1 cellular context compared by ENCODE assay signal in genomic region chr10:89092439-89092838, GRCh38.
TF ChIP-seq lines count a peak whose summit lies in the region.

No MANE protein-coding gene starts in this region.

TF ChIP-seq in GM23338, 12 proteins besides CTCF, POLR2A, EP300 and RAD21 (continued from another document):
- TF ChIP-seq ZNF462 (CRISPR knock-in tag; IDR thresholded peaks at IDR 0.05): no peak
- no peak for TF ChIP-seq POLR2AphosphoS5 (IDR thresholded peaks at IDR 0.05; ENCODE audit: low read depth)
- no peak for TF ChIP-seq CREB1 (CRISPR knock-in tag; IDR thresholded peaks at IDR 0.05; ENCODE audit: low read depth)
- TF ChIP-seq ETS1 (IDR thresholded peaks at IDR 0.05): no peak
- no peak for TF ChIP-seq EZH2 (IDR thresholded peaks at IDR 0.05; ENCODE audit: low read depth, unreplicated experiment)
- no peak for TF ChIP-seq ZNF331 (CRISPR knock-in tag; IDR thresholded peaks at IDR 0.05; ENCODE audit: low read depth)
- no peak for TF ChIP-seq NANOG (IDR thresholded peaks at IDR 0.05; ENCODE audit: borderline replicate concordance)
- no peak for TF ChIP-seq EZH2phosphoT487 (IDR thresholded peaks at IDR 0.05; ENCODE audit: unreplicated experiment)
- no peak for TF ChIP-seq REST (IDR thresholded peaks at IDR 0.05; ENCODE audit: unreplicated experiment)
TF ChIP-seq in GM23338: peak in this region for 0.
